15 cellular contexts compared by ENCODE assay signal in the genomic region with DNA sequence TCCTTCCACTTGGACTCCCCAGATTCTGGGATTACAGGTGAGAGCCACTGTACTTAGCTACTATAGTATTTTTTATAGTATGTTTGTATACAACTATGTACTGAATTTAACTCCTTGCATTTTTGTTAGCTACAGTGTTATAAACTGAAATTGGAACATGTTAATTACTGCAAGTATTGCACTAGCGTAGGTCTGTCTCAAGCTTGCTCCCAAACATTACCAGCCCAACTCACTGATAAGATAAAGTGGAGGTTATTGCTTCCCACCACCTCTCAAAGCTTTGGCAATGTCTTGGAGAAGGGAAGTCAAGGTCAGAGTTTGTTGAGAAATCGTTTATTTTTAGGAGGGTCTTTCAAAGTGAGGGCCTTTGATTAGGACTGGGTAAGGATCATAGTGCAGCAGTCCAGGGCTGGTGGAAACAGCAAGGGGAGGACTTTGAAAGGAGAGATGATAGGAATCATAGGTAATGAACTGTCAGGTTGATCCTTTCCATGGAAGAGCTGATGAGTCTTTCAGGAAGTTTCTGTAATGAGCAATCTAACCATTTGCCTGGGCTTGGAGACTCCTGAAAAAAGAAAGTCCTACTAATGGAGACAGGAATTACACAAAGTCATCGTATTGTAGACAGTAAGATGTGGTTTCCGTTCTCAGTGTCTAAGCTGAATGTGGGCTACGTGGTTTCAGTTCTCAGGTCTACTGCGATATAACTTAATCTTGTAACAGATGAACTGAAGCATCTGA.
DNase-seq lines count a peak whose midpoint lies in the region; ATAC-seq, FAIRE-seq and TF ChIP-seq lines count a peak whose summit lies in the region.
"Had no signal": no experiment of that assay in that cellular context is flagged by ENCODE, and none has a peak within 500 bp of the region (broad histone marks: within the 10 kb centered on the region; RNA-seq: fewer than 3 reads in every experiment).

No MANE protein-coding gene starts in this region.

- H3K4me1 ChIP-seq in BLaER1 (peaks cover 13% of the 10 kb centered on the region), K562 (replicated peaks in 1 of 2; ENCODE audit: control insufficient read depth in 2 of 2, insufficient read depth in 2 of 2, low read length in 2 of 2) (peaks cover 0 to 4% of the 10 kb centered on the region in 2 experiments; a peak in 2 of 5 replicates)
- H3K4me1 ChIP-seq: esophagus muscularis mucosa, prostate gland had no signal

- H3K79me2 ChIP-seq in K562 (ENCODE audit: control insufficient read depth, insufficient read depth, low read length), result no peaks in the 10 kb centered on the region

- BruUV-seq in K562 (replicated peaks; lab: Mats Ljungman, UMichigan), result no TSS peak

- POLR2A ChIA-PET in K562 (lab: Yijun Ruan, JAX), result interaction anchor here (0.6 to 1.5 kb wide), 3 partner anchors 9 to 492 kb away, joined by 3 to 5 read pairs (median 3); no protein-coding TSS in a partner anchor

- CTCF ChIA-PET in K562 (lab: Yijun Ruan, JAX; ENCODE audit: low intra/inter-chr PET ratio), result interaction anchor here (0.5 kb wide), 1 partner anchor 246 kb away, joined by 3 read pairs; no protein-coding TSS in a partner anchor

- TF ChIP-seq CTCF in K562 (IDR thresholded peaks at IDR 0.05 in 2 of 3, conservative IDR thresholded peaks at IDR 0.05 in 1 of 3; ENCODE audit: insufficient read depth in 2 of 3, low read depth in 1 of 3, low read length in 3 of 3), result no peak

- intact Hi-C loops in K562 (cut with micrococcal nuclease) (no loop called here), posterior cingulate gyrus (cut with DNase I) (no loop called here)

- FAIRE-seq in GM18507 (lab: Jason Lieb, UNC) (peak; percentile 92), K562 (lab: Jason Lieb, UNC) (peak; percentile 46)

- no peak for TF ChIP-seq RAD21 in K562 (CRISPR knock-in tag; conservative IDR thresholded peaks at IDR 0.05 in 1 of 2, IDR thresholded peaks at IDR 0.05 in 1 of 2)

- no peak overlapping the region for H3K27ac ChIP-seq in BLaER1
- no peak overlapping the region for H3K27ac ChIP-seq in K562 (ENCODE audit: extremely low read depth, low read depth, low read length)
- H3K27ac ChIP-seq: esophagus muscularis mucosa, prostate gland had no signal

- H3K4me3 ChIP-seq in BLaER1, result no peak overlapping the region
- no peak overlapping the region for H3K4me3 ChIP-seq in K562
- H3K4me3 ChIP-seq: esophagus muscularis mucosa, prostate gland had no signal

- H3K27me3 ChIP-seq in BLaER1, result no peaks in the 10 kb centered on the region
- no peaks in the 10 kb centered on the region for H3K27me3 ChIP-seq in K562 (ENCODE audit: control insufficient read depth in 2 of 2, insufficient read depth in 2 of 2, low read length in 2 of 2)
- H3K27me3 ChIP-seq: esophagus muscularis mucosa had no signal

- no peaks in the 10 kb centered on the region for H4K20me1 ChIP-seq in BLaER1
- no peaks in the 10 kb centered on the region for H4K20me1 ChIP-seq in K562 (replicated peaks; ENCODE audit: control insufficient read depth, insufficient read depth, low read length)

- H3K9me3 ChIP-seq in BLaER1, result 0 out of 2 replicates have a peak, but pooled peaks cover 3% of the 10 kb centered on the region
- H3K9me3 ChIP-seq in K562 (replicated peaks; ENCODE audit: control insufficient read depth, insufficient read depth, low read depth, low read length), result no peaks in the 10 kb centered on the region
- H3K9me3 ChIP-seq: esophagus muscularis mucosa, prostate gland had no signal

- 9% methylated on average over 6 of the region's 6 CpGs for WGBS in K562 (ENCODE audit: insufficient coverage, low coverage, missing lambda C conversion rate)

- no peak for TF ChIP-seq POLR2A in K562 (conservative IDR thresholded peaks at IDR 0.05)

- peak overlapping the region; percentile 1; the same call in 1 of the 2 replicates for H2AFZ ChIP-seq in K562 (ENCODE audit: low read depth, low read length)

- no peak for DNase-seq in GM18507 (ENCODE audit: extremely low spot score, insufficient read length, low read depth)
- DNase-seq in K562 (ENCODE audit: extremely low read depth in 1 of 4, low spot score in 3 of 4), result no peak
- DNase-seq in NCI-H128 (lab: John Stamatoyannopoulos, UW; ENCODE audit: unreplicated experiment), result no peak
- DNase-seq in NCI-H446 (lab: John Stamatoyannopoulos, UW), result no peak
- no peak for DNase-seq in posterior cingulate gyrus
- DNase-seq: GDM1; HCEC 1CT; NCI-H345; stimulated activated CD4-positive, alpha-beta T cell treated with anti-CD3 and anti-CD28 coated beads, Interleukin-2, amount 100 ng/mL, for 24 hours; stimulated activated naive B cell treated with anti-CD40 and anti-IgM and Interleukin-4, amounts not matched to agents 10 μg/mL and 1 μg/mL and 100 μg/mL, for 72 hours had no signal

- no peaks in the 10 kb centered on the region for H3K36me3 ChIP-seq in BLaER1
- no peaks in the 10 kb centered on the region for H3K36me3 ChIP-seq in K562 (ENCODE audit: control insufficient read depth, insufficient read depth, low read length)
- H3K36me3 ChIP-seq: esophagus muscularis mucosa, prostate gland had no signal

- no peak overlapping the region for H3K9ac ChIP-seq in BLaER1
- no peak overlapping the region for H3K9ac ChIP-seq in K562 (ENCODE audit: insufficient read depth in 1 of 2, low read depth in 2 of 2, low read length in 2 of 2)

- ATAC-seq in HG03565 (IDR thresholded peaks at IDR 0.05; ENCODE audit: unreplicated experiment) (peak; percentile 68), K562 (peak; percentile 40; the same call in 2 of the 3 replicates), HG03457 (IDR thresholded peaks at IDR 0.05; ENCODE audit: unreplicated experiment) (no peak)

- in situ Hi-C loops in K562 (cut with MboI), result no loop called here

- H3K4me2 ChIP-seq in BLaER1 (peak overlapping the region; percentile 59), K562 (ENCODE audit: insufficient read depth, low read length) (no peak overlapping the region)

- no peaks in the 10 kb centered on the region for H3K9me1 ChIP-seq in K562 (ENCODE audit: control insufficient read depth, insufficient read depth, low read length)

- TF ChIP-seq EP300 in K562 (IDR thresholded peaks at IDR 0.05; ENCODE audit: low read length), result no peak

TF ChIP-seq in K562, 482 proteins besides CTCF, POLR2A, EP300 and RAD21:
- peak; percentile 12; the same call in 1 of the 2 replicates for TF ChIP-seq C11orf30 (IDR thresholded peaks at IDR 0.05; ENCODE audit: low read depth)
- TF ChIP-seq, protein P1, sequence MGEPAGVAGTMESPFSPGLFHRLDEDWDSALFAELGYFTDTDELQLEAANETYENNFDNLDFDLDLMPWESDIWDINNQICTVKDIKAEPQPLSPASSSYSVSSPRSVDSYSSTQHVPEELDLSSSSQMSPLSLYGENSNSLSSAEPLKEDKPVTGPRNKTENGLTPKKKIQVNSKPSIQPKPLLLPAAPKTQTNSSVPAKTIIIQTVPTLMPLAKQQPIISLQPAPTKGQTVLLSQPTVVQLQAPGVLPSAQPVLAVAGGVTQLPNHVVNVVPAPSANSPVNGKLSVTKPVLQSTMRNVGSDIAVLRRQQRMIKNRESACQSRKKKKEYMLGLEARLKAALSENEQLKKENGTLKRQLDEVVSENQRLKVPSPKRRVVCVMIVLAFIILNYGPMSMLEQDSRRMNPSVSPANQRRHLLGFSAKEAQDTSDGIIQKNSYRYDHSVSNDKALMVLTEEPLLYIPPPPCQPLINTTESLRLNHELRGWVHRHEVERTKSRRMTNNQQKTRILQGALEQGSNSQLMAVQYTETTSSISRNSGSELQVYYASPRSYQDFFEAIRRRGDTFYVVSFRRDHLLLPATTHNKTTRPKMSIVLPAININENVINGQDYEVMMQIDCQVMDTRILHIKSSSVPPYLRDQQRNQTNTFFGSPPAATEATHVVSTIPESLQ (CRISPR knock-in tag; IDR thresholded peaks at IDR 0.05), result no peak
